In genomic region chr21:45478115-45478801, GRCh38 we compare ENCODE assay signal across 8 cellular contexts.
DNase-seq lines count a peak whose midpoint lies in the region; ATAC-seq and TF ChIP-seq lines count a peak whose summit lies in the region.

No MANE protein-coding gene starts in this region.

- DNase-seq in BJ (ENCODE audit: low read depth) (no peak), HuH-7 (ENCODE audit: low spot score) (peak; percentile 91), SIG-M5 treated with dmso at 0.1 percent for 504 hours (lab: John Stamatoyannopoulos, UW; ENCODE audit: unreplicated experiment) (peak; percentile 91), osteocyte (ENCODE audit: extremely low spot score, unreplicated experiment) (no peak)
- peak; percentile 56 to 73 (median 66) for DNase-seq in activated naive CD4-positive, alpha-beta T cell (lab: John Stamatoyannopoulos, UW)

- H3K4me3 Mint-ChIP-seq in osteocyte (ENCODE audit: unreplicated experiment), result no peak overlapping the region

- H3K27ac Mint-ChIP-seq in osteocyte (ENCODE audit: unreplicated experiment), result peak overlapping the region; percentile 69

- peaks cover 0 to 14% (median 6%) of the 10 kb centered on the region in 3 donors for H3K4me1 ChIP-seq in gastroesophageal sphincter

- 48 to 57% methylated on average over 10 to 21 of the region's 32 CpGs for WGBS in gastroesophageal sphincter (ENCODE audit: low coverage in 1 of 2), 2 donors

- TF ChIP-seq EP300 in gastroesophageal sphincter (IDR thresholded peaks at IDR 0.05), result no peak

- peak; percentile 54 for ATAC-seq in gastroesophageal sphincter
- no peak for ATAC-seq in GM18505 (IDR thresholded peaks at IDR 0.05; ENCODE audit: unreplicated experiment)

- H3K4me3 ChIP-seq in BJ (ENCODE audit: low read depth, low read length) (no peak overlapping the region), gastroesophageal sphincter (peak overlapping the region in 1 of 2 donors; percentile 23)

- H3K27ac ChIP-seq in gastroesophageal sphincter (peak overlapping the region in 3 of 4 donors; percentile 53 to 56 (median 54)), temporal lobe (ENCODE audit: low read depth, low read length) (peak overlapping the region; percentile 60)

- TF ChIP-seq POLR2A in gastroesophageal sphincter (IDR thresholded peaks at IDR 0.05) (no peak), GM18505 (IDR thresholded peaks at IDR 0.05; ENCODE audit: borderline replicate concordance, extremely low read depth, insufficient read depth, insufficient read length) (no peak)

- POLR2A ChIA-PET in BJ (lab: Charles Lee), result no interaction called here

- no peaks in the 10 kb centered on the region for H3K27me3 ChIP-seq in BJ (ENCODE audit: control insufficient read depth, insufficient read depth, low read length)
- no peaks in the 10 kb centered on the region for H3K27me3 ChIP-seq in gastroesophageal sphincter

- H3K36me3 Mint-ChIP-seq in osteocyte (ENCODE audit: unreplicated experiment), result peaks cover 18% of the 10 kb centered on the region

- H3K9me3 Mint-ChIP-seq in osteocyte (ENCODE audit: unreplicated experiment), result no peaks in the 10 kb centered on the region

- H3K9me3 ChIP-seq in gastroesophageal sphincter, result no peaks in the 10 kb centered on the region

- TF ChIP-seq CTCF in BJ (IDR thresholded peaks at IDR 0.05; ENCODE audit: insufficient read depth, low read depth, low read length), result peak; percentile 84
- TF ChIP-seq CTCF in gastroesophageal sphincter (IDR thresholded peaks at IDR 0.05), result peak in 3 of 4 experiments; percentile 70 to 83 (median 82)
- TF ChIP-seq CTCF in osteocyte (IDR thresholded peaks at IDR 0.05), result peak; percentile 84

- CTCF ChIA-PET in BJ (lab: Yijun Ruan, JAX), result interaction anchor here (0.6 to 1.5 kb wide), 3 partner anchors 14 to 343 kb away, joined by 3 to 7 read pairs (median 4); no protein-coding TSS in a partner anchor

- no peaks in the 10 kb centered on the region for H3K27me3 Mint-ChIP-seq in osteocyte (ENCODE audit: unreplicated experiment)

- H3K4me1 Mint-ChIP-seq in osteocyte (ENCODE audit: unreplicated experiment), result peaks cover 13% of the 10 kb centered on the region

- H3K36me3 ChIP-seq in BJ (ENCODE audit: control insufficient read depth, insufficient read depth, low read length) (peaks cover 29% of the 10 kb centered on the region), gastroesophageal sphincter (peaks cover 0 to 73% of the 10 kb centered on the region in 2 donors)

Comparison
In these comparisons a context has a peak if more than half of its experiments do, and no peak if none do; other contexts are left out.
1. DNase-seq: peak in HuH-7 (single experiment), SIG-M5 treated with dmso at 0.1 percent for 504 hours (single experiment) and activated naive CD4-positive, alpha-beta T cell (4 of 4); none in BJ (single experiment) and osteocyte (single experiment).
2. Peak in every context shown above with its lines, with median percentiles within 50 percentile points of each other: CTCF ChIP-seq.